1 cellular context compared by ENCODE assay signal in genomic region chr2:144553379-144553778, GRCh38.
TF ChIP-seq lines count a peak whose summit lies in the region.

No MANE protein-coding gene starts in this region.

TF ChIP-seq in GM23338, 12 proteins besides CTCF, POLR2A, EP300 and RAD21 (continued from another document):
- no peak for TF ChIP-seq ZNF462 (CRISPR knock-in tag; IDR thresholded peaks at IDR 0.05)
- TF ChIP-seq ZNF114 (CRISPR knock-in tag; IDR thresholded peaks at IDR 0.05): no peak
- no peak for TF ChIP-seq NANOG (IDR thresholded peaks at IDR 0.05; ENCODE audit: borderline replicate concordance)
- TF ChIP-seq ZNF331 (CRISPR knock-in tag; IDR thresholded peaks at IDR 0.05; ENCODE audit: low read depth): no peak
